Comparison of ENCODE assay signal across 1 cellular context in the genomic region with DNA sequence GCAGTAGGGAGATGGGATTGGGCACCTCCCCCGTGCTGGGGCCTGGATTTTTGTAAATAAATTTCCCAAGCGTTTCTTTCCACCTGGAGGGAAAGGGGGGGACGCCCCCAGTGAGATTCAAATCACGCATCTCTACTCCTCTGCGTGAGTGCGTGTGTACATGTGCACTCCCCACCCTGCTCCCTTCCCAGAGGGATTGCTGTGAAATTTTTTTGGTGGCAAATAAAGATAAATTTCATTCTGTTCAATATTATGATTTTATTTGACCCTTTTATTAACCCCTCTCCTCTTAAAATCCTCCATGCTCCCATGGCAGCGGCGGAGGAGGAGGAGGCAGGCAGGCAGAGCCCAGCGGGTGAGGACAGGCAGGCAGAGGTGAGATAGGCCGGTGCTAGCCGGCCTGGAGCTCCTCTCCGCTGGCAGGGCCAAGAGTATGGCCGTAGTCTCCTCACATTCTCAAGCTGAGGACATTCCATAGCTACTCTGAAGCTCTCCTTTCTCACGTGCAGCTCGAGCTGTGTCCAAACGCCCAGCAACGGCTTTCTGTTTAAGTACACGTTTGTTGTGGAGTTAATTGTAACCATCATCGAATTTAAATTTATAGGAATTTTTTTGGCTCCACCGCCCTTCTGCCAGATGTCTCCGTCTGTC.
TF ChIP-seq lines count a peak whose summit lies in the region.

No MANE protein-coding gene starts in this region.

TF ChIP-seq in SK-N-SH, 30 proteins besides CTCF, POLR2A, EP300 and RAD21:
- TF ChIP-seq EZH2phosphoT487 (IDR thresholded peaks at IDR 0.05; ENCODE audit: borderline replicate concordance, low read depth): 0 out of 2 replicates have a peak, but pooled peaks have one; percentile 12
- TF ChIP-seq, protein P1, sequence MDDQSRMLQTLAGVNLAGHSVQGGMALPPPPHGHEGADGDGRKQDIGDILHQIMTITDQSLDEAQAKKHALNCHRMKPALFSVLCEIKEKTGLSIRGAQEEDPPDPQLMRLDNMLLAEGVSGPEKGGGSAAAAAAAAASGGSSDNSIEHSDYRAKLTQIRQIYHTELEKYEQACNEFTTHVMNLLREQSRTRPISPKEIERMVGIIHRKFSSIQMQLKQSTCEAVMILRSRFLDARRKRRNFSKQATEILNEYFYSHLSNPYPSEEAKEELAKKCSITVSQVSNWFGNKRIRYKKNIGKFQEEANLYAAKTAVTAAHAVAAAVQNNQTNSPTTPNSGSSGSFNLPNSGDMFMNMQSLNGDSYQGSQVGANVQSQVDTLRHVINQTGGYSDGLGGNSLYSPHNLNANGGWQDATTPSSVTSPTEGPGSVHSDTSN (IDR thresholded peaks at IDR 0.05): no peak
